ENCODE assay signal across 15 cellular contexts in the genomic region with DNA sequence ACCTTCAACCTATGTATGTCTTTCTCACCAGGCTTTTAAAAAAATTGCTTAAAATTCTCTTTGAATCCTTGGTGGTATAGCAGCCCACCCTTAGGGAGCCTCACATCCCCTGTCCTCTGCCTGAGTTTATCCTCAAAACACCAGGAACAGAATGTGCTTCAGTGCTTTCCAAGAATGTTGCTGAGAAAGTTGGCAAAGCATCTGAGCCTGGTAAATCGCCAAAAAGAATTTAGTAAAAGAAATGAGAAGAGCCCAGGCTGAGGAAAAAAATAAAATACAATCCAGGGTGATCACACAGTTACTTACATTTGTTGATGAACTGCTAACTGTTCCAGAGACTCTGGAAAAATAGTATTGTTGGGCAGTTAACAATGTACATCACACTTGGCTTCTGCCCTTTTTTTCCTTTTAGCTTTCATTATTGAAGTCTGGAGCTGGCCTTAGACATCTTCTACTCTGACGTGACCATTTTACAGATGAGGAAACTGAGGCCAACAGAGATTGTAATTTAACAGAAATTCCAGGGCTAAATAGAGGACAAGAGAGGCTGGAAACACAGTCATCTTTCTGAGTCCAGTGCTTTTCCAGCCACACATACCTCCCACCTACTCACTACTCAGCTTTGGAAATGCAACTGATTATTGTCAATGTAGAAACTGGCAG.
DNase-seq lines count a peak whose midpoint lies in the region; ATAC-seq and TF ChIP-seq lines count a peak whose summit lies in the region.
"Had no signal": no experiment of that assay in that cellular context is flagged by ENCODE, and none has a peak within 500 bp of the region (broad histone marks: within the 10 kb centered on the region; RNA-seq: fewer than 3 reads in every experiment).

No MANE protein-coding gene starts in this region.

- H3K4me3 ChIP-seq in Peyer's patch = no peak overlapping the region
- H3K4me3 ChIP-seq in tibial artery = no peak overlapping the region

- no peak for TF ChIP-seq POLR2A in Peyer's patch (IDR thresholded peaks at IDR 0.05)

- peaks cover 0 to 5% (median 0%) of the 10 kb centered on the region in 6 donors for H3K9me3 Mint-ChIP-seq in immature natural killer cell
- H3K9me3 Mint-ChIP-seq: activated naive CD4-positive, alpha-beta T cell treated with anti-CD3 and anti-CD28 coated beads, Interleukin-2, amount 10 ng/mL, durations not matched to agents 7 days and 5 days; stimulated activated naive CD8-positive, alpha-beta T cell treated with anti-CD3 and anti-CD28 coated beads, Interleukin-15, amount 100 ng/mL, for 72 hours had no signal

- H3K27me3 Mint-ChIP-seq in immature natural killer cell (ENCODE audit: low read depth in 3 of 3) = peaks cover 0 to 8% (median 0%) of the 10 kb centered on the region in 3 donors

- H3K27me3 ChIP-seq in Peyer's patch (no peaks in the 10 kb centered on the region), tibial artery (no peaks in the 10 kb centered on the region)

- intact Hi-C loops in tibial artery (cut with DNase I; ENCODE audit: low total_unique reads) = no loop called here

- H3K27ac Mint-ChIP-seq in immature natural killer cell = no peak overlapping the region
- H3K27ac Mint-ChIP-seq: activated naive CD4-positive, alpha-beta T cell treated with anti-CD3 and anti-CD28 coated beads, Interleukin-2, amount 10 ng/mL, durations not matched to agents 7 days and 5 days; stimulated activated naive CD8-positive, alpha-beta T cell treated with anti-CD3 and anti-CD28 coated beads, Interleukin-15, amount 100 ng/mL, for 72 hours had no signal

- H3K4me1 ChIP-seq in Peyer's patch (no peaks in the 10 kb centered on the region), tibial artery (peaks cover 0 to 48% (median 20%) of the 10 kb centered on the region in 4 donors)

- ATAC-seq in GM21447 (IDR thresholded peaks at IDR 0.05; ENCODE audit: unreplicated experiment) (no peak), HG03025 (IDR thresholded peaks at IDR 0.05; ENCODE audit: low FRiP score, unreplicated experiment) (no peak)
- ATAC-seq: activated CD4-positive, CD25-positive, alpha-beta regulatory T cell treated with anti-CD3 and anti-CD28 coated beads, Interleukin-2, amount 50 U/mL, for 24 hours; stimulated activated naive CD8-positive, alpha-beta T cell treated with anti-CD3 and anti-CD28 coated beads, Interleukin-15, amount 100 ng/mL, for 72 hours had no signal

- TF ChIP-seq CTCF in Peyer's patch (IDR thresholded peaks at IDR 0.05) = no peak
- no peak for TF ChIP-seq CTCF in tibial artery (IDR thresholded peaks at IDR 0.05)

- no peaks in the 10 kb centered on the region for H3K9me3 ChIP-seq in Peyer's patch
- no peaks in the 10 kb centered on the region for H3K9me3 ChIP-seq in tibial artery

- H3K27ac ChIP-seq in Peyer's patch = peak overlapping the region; percentile 51 to 75 (median 59)
- H3K27ac ChIP-seq in tibial artery = peak overlapping the region; percentile 82
- H3K27ac ChIP-seq: epithelial cell of prostate had no signal

- H3K4me3 Mint-ChIP-seq in immature natural killer cell = no peak overlapping the region
- H3K4me3 Mint-ChIP-seq: activated naive CD4-positive, alpha-beta T cell treated with anti-CD3 and anti-CD28 coated beads, Interleukin-2, amount 10 ng/mL, durations not matched to agents 7 days and 5 days; stimulated activated naive CD8-positive, alpha-beta T cell treated with anti-CD3 and anti-CD28 coated beads, Interleukin-15, amount 100 ng/mL, for 72 hours had no signal

- no peaks in the 10 kb centered on the region for H3K36me3 ChIP-seq in Peyer's patch
- no peaks in the 10 kb centered on the region for H3K36me3 ChIP-seq in tibial artery

- DNase-seq in Peyer's patch = no peak
- DNase-seq in fibroblast of peridontal ligament (ENCODE audit: extremely low read depth) = peak; percentile 79
- DNase-seq in middle frontal gyrus (ENCODE audit: extremely low spot score, low spot score) = peak; percentile 40
- peak in 1 of 2 donors; percentile 63 for DNase-seq in tibial artery
- no peak for DNase-seq in activated CD4-positive, alpha-beta T cell treated with anti-CD3 and anti-CD28 coated beads, Interleukin-2, amount 50 U/mL, for 48 hours
- DNase-seq in immature natural killer cell = no peak
- DNase-seq: activated naive CD4-positive, alpha-beta T cell treated with anti-CD3 and anti-CD28 coated beads, Interleukin-2, amount 10 ng/mL, durations not matched to agents 7 days and 5 days; KG1; NCI-H345; SIG-M5; stimulated activated naive CD8-positive, alpha-beta T cell treated with anti-CD3 and anti-CD28 coated beads, Interleukin-15, amount 100 ng/mL, for 72 hours had no signal

- peaks cover 0 to 4% (median 0%) of the 10 kb centered on the region in 3 donors for H3K36me3 Mint-ChIP-seq in immature natural killer cell
- H3K36me3 Mint-ChIP-seq: activated naive CD4-positive, alpha-beta T cell treated with anti-CD3 and anti-CD28 coated beads, Interleukin-2, amount 10 ng/mL, durations not matched to agents 7 days and 5 days had no signal

- H3K4me1 Mint-ChIP-seq in immature natural killer cell = no peaks in the 10 kb centered on the region
- H3K4me1 Mint-ChIP-seq: activated naive CD4-positive, alpha-beta T cell treated with anti-CD3 and anti-CD28 coated beads, Interleukin-2, amount 10 ng/mL, durations not matched to agents 7 days and 5 days; stimulated activated naive CD8-positive, alpha-beta T cell treated with anti-CD3 and anti-CD28 coated beads, Interleukin-15, amount 100 ng/mL, for 72 hours had no signal

Comparison
In these comparisons a context has a peak if more than half of its experiments do, and no peak if none do; other contexts are left out.
1. DNase-seq: peak in fibroblast of peridontal ligament (single experiment) and middle frontal gyrus (single experiment); none in Peyer's patch (0 of 3), activated CD4-positive, alpha-beta T cell treated with anti-CD3 and anti-CD28 coated beads, Interleukin-2, amount 50 U/mL, for 48 hours (0 of 2) and immature natural killer cell (0 of 3).